In genomic region chr18:49479381-49480137, GRCh38 we compare ENCODE assay signal across 21 cellular contexts. TPM values are rescaled to one million over a fixed set of nuclear protein-coding genes. Genes with fewer than 3 reads are reported as not detected.
DNase-seq lines count a peak whose midpoint lies in the region; ATAC-seq, FAIRE-seq and TF ChIP-seq lines count a peak whose summit lies in the region.
"Had no signal": no experiment of that assay in that cellular context is flagged by ENCODE, and none has a peak within 500 bp of the region (broad histone marks: within the 10 kb centered on the region; RNA-seq: fewer than 3 reads in every experiment).

No MANE protein-coding gene starts in this region.

- no peak for TF ChIP-seq POLR2A in K562 (conservative IDR thresholded peaks at IDR 0.05)

- peak; percentile 23 for ATAC-seq in activated CD8-positive, alpha-beta memory T cell treated with anti-CD3 and anti-CD28 coated beads, Interleukin-2, amount 10 ng/mL, durations not matched to agents 7 days and 5 days
- ATAC-seq in K562, result peak; percentile 82
- ATAC-seq in naive thymus-derived CD8-positive, alpha-beta T cell, result no peak
- ATAC-seq: CD8-positive, alpha-beta T cell had no signal

- TF ChIP-seq CTCF in K562 (IDR thresholded peaks at IDR 0.05 in 2 of 3, conservative IDR thresholded peaks at IDR 0.05 in 1 of 3; ENCODE audit: insufficient read depth in 2 of 3, low read depth in 1 of 3, low read length in 3 of 3) (no peak), HFFc6 (IDR thresholded peaks at IDR 0.05) (no peak)

- H3K36me3 Mint-ChIP-seq in activated CD8-positive, alpha-beta memory T cell treated with anti-CD3 and anti-CD28 coated beads, Interleukin-2, amount 10 ng/mL, durations not matched to agents 7 days and 5 days, result peaks cover 24% of the 10 kb centered on the region
- H3K36me3 Mint-ChIP-seq in naive thymus-derived CD8-positive, alpha-beta T cell, result peaks cover 0 to 58% (median 11%) of the 10 kb centered on the region in 3 donors
- peaks cover 29% of the 10 kb centered on the region for H3K36me3 Mint-ChIP-seq in HFFc6 (ENCODE audit: low read depth)

- H3K79me2 ChIP-seq in K562 (ENCODE audit: control insufficient read depth, insufficient read depth, low read length), result peaks cover 5% of the 10 kb centered on the region; the same call in 2 of the 3 replicates
- no peaks in the 10 kb centered on the region for H3K79me2 ChIP-seq in trophoblast cell (ENCODE audit: control insufficient read depth, insufficient read depth, low read length, poor library complexity)

- no peaks in the 10 kb centered on the region for H4K20me1 ChIP-seq in K562 (replicated peaks; ENCODE audit: control insufficient read depth, insufficient read depth, low read length)

- no peak overlapping the region for H4K8ac ChIP-seq in trophoblast cell (ENCODE audit: low read depth, low read length)

- H3K9ac ChIP-seq in K562 (ENCODE audit: insufficient read depth in 1 of 2, low read depth in 2 of 2, low read length in 2 of 2) (peak overlapping the region; percentile 25 to 33; a peak in 2 of 4 replicates), trophoblast cell (ENCODE audit: low read length) (no peak overlapping the region)
- H3K9ac ChIP-seq: neural progenitor cell had no signal

- 17% methylated on average over 2 of the region's 5 CpGs for WGBS in K562 (ENCODE audit: insufficient coverage, low coverage, missing lambda C conversion rate)
- WGBS in trophoblast cell (ENCODE audit: extremely low coverage, insufficient coverage, insufficient read length), result no CpG with 5 or more reads among the region's 5 CpGs

- H3K4me3 Mint-ChIP-seq in activated CD8-positive, alpha-beta memory T cell treated with anti-CD3 and anti-CD28 coated beads, Interleukin-2, amount 10 ng/mL, durations not matched to agents 7 days and 5 days, result no peak overlapping the region
- no peak overlapping the region for H3K4me3 Mint-ChIP-seq in naive thymus-derived CD8-positive, alpha-beta T cell
- H3K4me3 Mint-ChIP-seq in HFFc6, result no peak overlapping the region
- H3K4me3 Mint-ChIP-seq: CD8-positive, alpha-beta T cell; neural progenitor cell had no signal

- CTCF ChIA-PET in activated CD8-positive, alpha-beta memory T cell treated with anti-CD3 and anti-CD28 coated beads, Interleukin-2, amount 10 ng/mL, durations not matched to agents 7 days and 5 days (lab: Charles Lee), result no interaction called here
- CTCF ChIA-PET in K562 (lab: Yijun Ruan, JAX; ENCODE audit: low intra/inter-chr PET ratio), result no interaction called here

- intact Hi-C loops in K562 (cut with micrococcal nuclease), result no loop called here

- H3K27ac ChIP-seq in K562 (ENCODE audit: extremely low read depth, low read depth, low read length) (peak overlapping the region; percentile 54; the same call in 2 of the 3 replicates), trophoblast cell (ENCODE audit: low read depth, low read length) (no peak overlapping the region)
- H3K27ac ChIP-seq: hepatocyte, neural progenitor cell, SJSA1 had no signal

- H3K27ac Mint-ChIP-seq in activated CD8-positive, alpha-beta memory T cell treated with anti-CD3 and anti-CD28 coated beads, Interleukin-2, amount 10 ng/mL, durations not matched to agents 7 days and 5 days, result no peak overlapping the region
- peak overlapping the region in 7 of 10 donors; percentile 1 to 87 (median 54) for H3K27ac Mint-ChIP-seq in naive thymus-derived CD8-positive, alpha-beta T cell
- no peak overlapping the region for H3K27ac Mint-ChIP-seq in HFFc6
- H3K27ac Mint-ChIP-seq: CD8-positive, alpha-beta T cell; neural progenitor cell had no signal

- no peak overlapping the region for H3K4ac ChIP-seq in trophoblast cell (ENCODE audit: low read depth, low read length)

- H4K12ac ChIP-seq in trophoblast cell (ENCODE audit: low read depth, low read length), result no peak overlapping the region

- no peak overlapping the region for H2BK5ac ChIP-seq in trophoblast cell (ENCODE audit: low read depth, low read length, poor library complexity)

- H3K4me2 ChIP-seq in K562 (ENCODE audit: insufficient read depth, low read length) (peak overlapping the region; percentile 41; the same call in 1 of the 2 replicates), trophoblast cell (ENCODE audit: low read length) (no peak overlapping the region)
- H3K4me2 ChIP-seq: hepatocyte, neural progenitor cell had no signal

- H3K14ac ChIP-seq in trophoblast cell (ENCODE audit: low read length), result no peak overlapping the region

- no peak for TF ChIP-seq RAD21 in K562 (CRISPR knock-in tag; conservative IDR thresholded peaks at IDR 0.05 in 1 of 2, IDR thresholded peaks at IDR 0.05 in 1 of 2)

- no peak overlapping the region for H2BK12ac ChIP-seq in trophoblast cell (ENCODE audit: low read length)

- no TSS peak for BruUV-seq in K562 (replicated peaks; lab: Mats Ljungman, UMichigan)

- H3K27me3 ChIP-seq in K562 (ENCODE audit: control insufficient read depth in 2 of 2, insufficient read depth in 2 of 2, low read length in 2 of 2), result no peaks in the 10 kb centered on the region
- no peaks in the 10 kb centered on the region for H3K27me3 ChIP-seq in trophoblast cell (ENCODE audit: insufficient read depth, low read length)
- H3K27me3 ChIP-seq: hepatocyte, neural progenitor cell, SJSA1 had no signal

- H3K9me3 Mint-ChIP-seq in activated CD8-positive, alpha-beta memory T cell treated with anti-CD3 and anti-CD28 coated beads, Interleukin-2, amount 10 ng/mL, durations not matched to agents 7 days and 5 days (ENCODE audit: low read depth), result no peaks in the 10 kb centered on the region
- no peaks in the 10 kb centered on the region for H3K9me3 Mint-ChIP-seq in naive thymus-derived CD8-positive, alpha-beta T cell
- H3K9me3 Mint-ChIP-seq in HFFc6, result no peaks in the 10 kb centered on the region
- H3K9me3 Mint-ChIP-seq: CD8-positive, alpha-beta T cell; neural progenitor cell had no signal

- peaks cover 35% of the 10 kb centered on the region; the same call in 2 of the 3 replicates for H3K36me3 ChIP-seq in K562 (ENCODE audit: control insufficient read depth, insufficient read depth, low read length)
- peaks cover 16 to 19% of the 10 kb centered on the region in 2 experiments for H3K36me3 ChIP-seq in trophoblast cell (ENCODE audit: control insufficient read depth in 1 of 2, insufficient read depth in 2 of 2, low read length in 2 of 2)

- FAIRE-seq in K562 (lab: Jason Lieb, UNC), result peak; percentile 62
- FAIRE-seq: GM18507, urothelium cell line had no signal

- H3K23ac ChIP-seq in trophoblast cell (ENCODE audit: low read length), result no peak overlapping the region

- no peak overlapping the region for H2BK120ac ChIP-seq in trophoblast cell (ENCODE audit: insufficient read depth, low read length, poor library complexity)

- peaks cover 0 to 19% of the 10 kb centered on the region in 2 experiments; a peak in 3 of 5 replicates for H3K4me1 ChIP-seq in K562 (replicated peaks in 1 of 2; ENCODE audit: control insufficient read depth in 2 of 2, insufficient read depth in 2 of 2, low read length in 2 of 2)
- H3K4me1 ChIP-seq in trophoblast cell (ENCODE audit: control insufficient read depth in 1 of 2, insufficient read depth in 2 of 2, low read length in 2 of 2), result no peaks in the 10 kb centered on the region
- H3K4me1 ChIP-seq: neural progenitor cell had no signal

- DNase-seq in activated CD8-positive, alpha-beta memory T cell treated with anti-CD3 and anti-CD28 coated beads, Interleukin-2, amount 10 ng/mL, durations not matched to agents 7 days and 5 days, result no peak
- no peak for DNase-seq in activated CD8-positive, alpha-beta memory T cell treated with anti-CD3 and anti-CD28 coated beads, Interleukin-2, amount 50 U/mL, for 4 hours
- DNase-seq in DMS53 treated with DMSO at 0.1 percent for 48 hours (lab: John Stamatoyannopoulos, UW; ENCODE audit: unreplicated experiment), result peak; percentile 27
- peak in 3 of 4 experiments; percentile 19 to 53 (median 32) for DNase-seq in K562 (ENCODE audit: extremely low read depth in 1 of 4, low spot score in 3 of 4)
- DNase-seq in naive thymus-derived CD8-positive, alpha-beta T cell, result no peak
- DNase-seq in NCI-H146 (lab: John Stamatoyannopoulos, UW), result no peak
- DNase-seq in trophoblast cell, result no peak
- no peak for DNase-seq in HFFc6
- DNase-seq: activated CD4-positive, alpha-beta T cell treated with anti-CD3 and anti-CD28 coated beads for 1 hour; activated T-cell treated with anti-CD3 and anti-CD28 coated beads for 4 hours; CD8-positive, alpha-beta T cell; effector CD4-positive, alpha-beta T cell; HCEC 1CT; Karpas-422; NCI-H1694; stimulated activated naive CD4-positive, alpha-beta T cell treated with Interleukin-2 at 50 U/mL for 16 hours had no signal

- peaks cover 18% of the 10 kb centered on the region for H3K4me1 Mint-ChIP-seq in activated CD8-positive, alpha-beta memory T cell treated with anti-CD3 and anti-CD28 coated beads, Interleukin-2, amount 10 ng/mL, durations not matched to agents 7 days and 5 days
- peaks cover 10 to 27% (median 23%) of the 10 kb centered on the region in 4 donors for H3K4me1 Mint-ChIP-seq in naive thymus-derived CD8-positive, alpha-beta T cell
- H3K4me1 Mint-ChIP-seq in HFFc6 (ENCODE audit: low read depth), result peaks cover 17% of the 10 kb centered on the region

- no peaks in the 10 kb centered on the region for H3K27me3 Mint-ChIP-seq in activated CD8-positive, alpha-beta memory T cell treated with anti-CD3 and anti-CD28 coated beads, Interleukin-2, amount 10 ng/mL, durations not matched to agents 7 days and 5 days
- H3K27me3 Mint-ChIP-seq in naive thymus-derived CD8-positive, alpha-beta T cell, result no peaks in the 10 kb centered on the region
- H3K27me3 Mint-ChIP-seq in HFFc6 (ENCODE audit: insufficient read depth), result no peaks in the 10 kb centered on the region; the same call in 1 of the 2 replicates

- in situ Hi-C loops in K562 (cut with MboI), result no loop called here

- POLR2A ChIA-PET in K562 (lab: Yijun Ruan, JAX), result interaction anchor here (1.8 kb wide), 1 partner anchor 9 kb away, joined by 4 read pairs; no protein-coding TSS in a partner anchor
- POLR2A ChIA-PET in naive thymus-derived CD8-positive, alpha-beta T cell (lab: Charles Lee), result no interaction called here

- H3K18ac ChIP-seq in trophoblast cell (ENCODE audit: low read length), result no peak overlapping the region

- H3K4me3 ChIP-seq in K562 (no peak overlapping the region), trophoblast cell (ENCODE audit: low read depth, low read length) (no peak overlapping the region)
- H3K4me3 ChIP-seq: hepatocyte, neural progenitor cell, SJSA1 had no signal

- H2AFZ ChIP-seq in K562 (ENCODE audit: low read depth, low read length), result no peak overlapping the region
- H2AFZ ChIP-seq in trophoblast cell (ENCODE audit: insufficient read depth, low read length, poor library complexity), result no peak overlapping the region
- H2AFZ ChIP-seq: hepatocyte, neural progenitor cell had no signal

- TF ChIP-seq EP300 in K562 (IDR thresholded peaks at IDR 0.05; ENCODE audit: low read length), result peak; percentile 19; the same call in 1 of the 2 replicates

- H3K9me3 ChIP-seq in K562 (replicated peaks; ENCODE audit: control insufficient read depth, insufficient read depth, low read depth, low read length) (no peaks in the 10 kb centered on the region), trophoblast cell (ENCODE audit: insufficient read depth, low read depth, low read length) (no peaks in the 10 kb centered on the region)

- H3K9me1 ChIP-seq in K562 (ENCODE audit: control insufficient read depth, insufficient read depth, low read length), result no peaks in the 10 kb centered on the region

- H4K91ac ChIP-seq in trophoblast cell (ENCODE audit: low read depth, low read length), result no peak overlapping the region

- no peaks in the 10 kb centered on the region for H3K79me1 ChIP-seq in trophoblast cell (ENCODE audit: low read length)

- H2AK5ac ChIP-seq in trophoblast cell (ENCODE audit: low read length), result no peak overlapping the region

RNA-seq across cellular contexts. Expression of gene C18orf32, which starts 7.5 kb away (rescaled TPM):
- 10 to 100 TPM; 15.2 to 22.3 TPM for total RNA-seq in activated CD8-positive, alpha-beta memory T cell treated with anti-CD3 and anti-CD28 coated beads, Interleukin-2, amount 10 ng/mL, durations not matched to agents 7 days and 5 days
- total RNA-seq in K562 (2011; cell fraction: chromatin; rRNA removed; ENCODE audit: low replicate concordance), result 5.0 and 10.9 TPM in 2 replicates
- total RNA-seq in K562 (2011; cell fraction: nucleolus; rRNA removed), result 4.2 and 5.0 TPM in 2 replicates
- 6.8 and 14.1 TPM in 2 replicates for total RNA-seq in K562 (2011; cell fraction: nucleoplasm; rRNA removed)
- total RNA-seq in K562 (2014; rRNA removed) (8.5 and 9.6 TPM in 2 replicates), K562 (2014; rRNA removed; fragmentation: Illumina TruSeq; extraction: Trizol) (20.1 and 25.8 TPM in 2 replicates), K562 (2015; rRNA removed; fragmentation: Illumina TruSeq; extraction: Trizol) (10.5 and 14.3 TPM in 2 replicates), K562 (2021) (20.4 and 23.2 TPM in 2 replicates)
- polyA plus RNA-seq in K562 (2011; rRNA removed) (11.5 and 18.7 TPM in 2 replicates), K562 (2014; fragmentation: Illumina TruSeq; extraction: Trizol) (17.6 and 21.2 TPM in 2 replicates), K562 (2014; fragmentation: Nextera tagmentation; extraction: Ambion mirVana) (10 to 100 TPM; 30.1 to 35.0 TPM), K562 (2014; rRNA removed) (28.8 and 32.5 TPM in 2 replicates)
- polyA plus RNA-seq in K562 (2011; cell fraction: cytosol; rRNA removed), result 10.0 and 11.9 TPM in 2 replicates
- 3.9 and 6.2 TPM in 2 replicates for polyA plus RNA-seq in K562 (2011; cell fraction: nucleus; rRNA removed)
- 12.6 and 22.2 TPM in 2 replicates for polyA plus RNA-seq in K562 (2012)
- 1.6 and 2.2 TPM in 2 replicates for polyA minus RNA-seq in K562 (2011; rRNA and poly(A)+ RNA removed)
- 2.4 and 4.2 TPM in 2 replicates for polyA minus RNA-seq in K562 (2011; cell fraction: cytosol; rRNA and poly(A)+ RNA removed)
- polyA minus RNA-seq in K562 (2011; cell fraction: nucleus; rRNA and poly(A)+ RNA removed), result 1.5 and 3.1 TPM in 2 replicates
- total RNA-seq in naive thymus-derived CD8-positive, alpha-beta T cell, result 10 to 100 TPM; 43.3 to 57.3 TPM
- 10 to 100 TPM; 64.3 to 82.2 (median 67.1) TPM for polyA plus RNA-seq in naive thymus-derived CD8-positive, alpha-beta T cell
- polyA plus RNA-seq in trophoblast cell (2013), result 54.6 and 59.3 TPM in 2 replicates
- total RNA-seq in HFFc6 (2021; fragmentation: NEBNext Ultra II Directional; extraction: Animal tissue kit (Norgen Biotek cat#: 25700)), result 10 to 100 TPM; 29.8 to 44.5 (median 32.4) TPM

RNA-seq across cellular contexts. Expression of gene RPL17, which starts 12.7 kb away (rescaled TPM):
- 1,000 to 10,000 TPM; 1,233 to 1,399 TPM for total RNA-seq in activated CD8-positive, alpha-beta memory T cell treated with anti-CD3 and anti-CD28 coated beads, Interleukin-2, amount 10 ng/mL, durations not matched to agents 7 days and 5 days
- 447 and 823 TPM in 2 replicates for total RNA-seq in K562 (2011; cell fraction: chromatin; rRNA removed; ENCODE audit: low replicate concordance)
- 475 and 541 TPM in 2 replicates for total RNA-seq in K562 (2011; cell fraction: nucleolus; rRNA removed)
- total RNA-seq in K562 (2011; cell fraction: nucleoplasm; rRNA removed), result 825 and 1,264 TPM in 2 replicates
- total RNA-seq in K562 (2014; rRNA removed), result 1,802 and 1,882 TPM in 2 replicates
- total RNA-seq in K562 (2014; rRNA removed; fragmentation: Illumina TruSeq; extraction: Trizol), result 2,908 and 3,069 TPM in 2 replicates
- total RNA-seq in K562 (2015; rRNA removed; fragmentation: Illumina TruSeq; extraction: Trizol), result 2,586 and 2,715 TPM in 2 replicates
- total RNA-seq in K562 (2021), result 1,616 and 1,743 TPM in 2 replicates
- 3,820 and 3,853 TPM in 2 replicates for polyA plus RNA-seq in K562 (2011; rRNA removed)
- polyA plus RNA-seq in K562 (2011; cell fraction: cytosol; rRNA removed), result 1,711 and 3,017 TPM in 2 replicates
- 903 and 1,882 TPM in 2 replicates for polyA plus RNA-seq in K562 (2011; cell fraction: nucleus; rRNA removed)
- 3,078 and 3,615 TPM in 2 replicates for polyA plus RNA-seq in K562 (2012)
- polyA plus RNA-seq in K562 (2014; fragmentation: Illumina TruSeq; extraction: Trizol), result 2,347 and 2,369 TPM in 2 replicates
- 1,000 to 10,000 TPM; 1,742 to 1,931 TPM for polyA plus RNA-seq in K562 (2014; fragmentation: Nextera tagmentation; extraction: Ambion mirVana)
- polyA plus RNA-seq in K562 (2014; rRNA removed), result 2,595 and 2,810 TPM in 2 replicates
- polyA minus RNA-seq in K562 (2011; rRNA and poly(A)+ RNA removed), result 1,907 and 2,118 TPM in 2 replicates
- 464 and 522 TPM in 2 replicates for polyA minus RNA-seq in K562 (2011; cell fraction: cytosol; rRNA and poly(A)+ RNA removed)
- polyA minus RNA-seq in K562 (2011; cell fraction: nucleus; rRNA and poly(A)+ RNA removed), result 222 and 477 TPM in 2 replicates
- 1,000 to 10,000 TPM; 2,176 to 2,255 TPM for total RNA-seq in naive thymus-derived CD8-positive, alpha-beta T cell
- polyA plus RNA-seq in naive thymus-derived CD8-positive, alpha-beta T cell, result 1,000 to 10,000 TPM; 2,216 to 2,427 (median 2,221) TPM
- 3,507 and 3,728 TPM in 2 replicates for polyA plus RNA-seq in trophoblast cell (2013)
- total RNA-seq in HFFc6 (2021; fragmentation: NEBNext Ultra II Directional; extraction: Animal tissue kit (Norgen Biotek cat#: 25700)), result 1,000 to 10,000 TPM; 1,721 to 1,851 (median 1,752) TPM

RNA-seq across cellular contexts. Expression of gene DYM, which starts 19.1 kb away (rescaled TPM):
- 10 to 100 TPM; 65.8 to 78.3 TPM for total RNA-seq in activated CD8-positive, alpha-beta memory T cell treated with anti-CD3 and anti-CD28 coated beads, Interleukin-2, amount 10 ng/mL, durations not matched to agents 7 days and 5 days
- 77.7 and 126 TPM in 2 replicates for total RNA-seq in K562 (2011; cell fraction: chromatin; rRNA removed; ENCODE audit: low replicate concordance)
- 56.0 and 58.8 TPM in 2 replicates for total RNA-seq in K562 (2011; cell fraction: nucleolus; rRNA removed)
- total RNA-seq in K562 (2011; cell fraction: nucleoplasm; rRNA removed), result 42.7 and 53.3 TPM in 2 replicates
- total RNA-seq in K562 (2014; rRNA removed) (29.4 and 51.0 TPM in 2 replicates), K562 (2014; rRNA removed; fragmentation: Illumina TruSeq; extraction: Trizol) (23.9 and 29.3 TPM in 2 replicates), K562 (2015; rRNA removed; fragmentation: Illumina TruSeq; extraction: Trizol) (22.3 and 28.7 TPM in 2 replicates), K562 (2021) (40.3 and 42.4 TPM in 2 replicates)
- polyA plus RNA-seq in K562 (2011; rRNA removed) (60.0 and 66.2 TPM in 2 replicates), K562 (2014; fragmentation: Illumina TruSeq; extraction: Trizol) (18.3 and 22.5 TPM in 2 replicates), K562 (2014; fragmentation: Nextera tagmentation; extraction: Ambion mirVana) (1 to 10 TPM; 5.2 to 8.4 TPM), K562 (2014; rRNA removed) (18.9 and 23.3 TPM in 2 replicates)
- polyA plus RNA-seq in K562 (2011; cell fraction: cytosol; rRNA removed), result 23.0 and 31.2 TPM in 2 replicates
- 27.0 and 29.3 TPM in 2 replicates for polyA plus RNA-seq in K562 (2011; cell fraction: nucleus; rRNA removed)
- 18.6 and 57.1 TPM in 2 replicates for polyA plus RNA-seq in K562 (2012)
- polyA minus RNA-seq in K562 (2011; rRNA and poly(A)+ RNA removed), result 64.2 and 82.7 TPM in 2 replicates
- 32.9 and 33.6 TPM in 2 replicates for polyA minus RNA-seq in K562 (2011; cell fraction: cytosol; rRNA and poly(A)+ RNA removed)
- 81.0 and 89.4 TPM in 2 replicates for polyA minus RNA-seq in K562 (2011; cell fraction: nucleus; rRNA and poly(A)+ RNA removed)
- total RNA-seq in naive thymus-derived CD8-positive, alpha-beta T cell, result 10 to 100 TPM; 55.9 to 63.5 TPM
- 10 to 100 TPM; 26.6 to 35.6 (median 33.5) TPM for polyA plus RNA-seq in naive thymus-derived CD8-positive, alpha-beta T cell
- polyA plus RNA-seq in trophoblast cell (2013), result 55.4 and 55.9 TPM in 2 replicates
- 10 to 100 TPM; 31.2 to 46.6 (median 40.8) TPM for total RNA-seq in HFFc6 (2021; fragmentation: NEBNext Ultra II Directional; extraction: Animal tissue kit (Norgen Biotek cat#: 25700))

Comparison
In these comparisons a context has a peak if more than half of its experiments do, and no peak if none do; other contexts are left out.
1. ATAC-seq: peak in activated CD8-positive, alpha-beta memory T cell treated with anti-CD3 and anti-CD28 coated beads, Interleukin-2, amount 10 ng/mL, durations not matched to agents 7 days and 5 days (single experiment) and K562 (single experiment); none in naive thymus-derived CD8-positive, alpha-beta T cell (0 of 2).
2. DNase-seq: peak in DMS53 treated with DMSO at 0.1 percent for 48 hours (single experiment) and K562 (3 of 4); none in activated CD8-positive, alpha-beta memory T cell treated with anti-CD3 and anti-CD28 coated beads, Interleukin-2, amount 10 ng/mL, durations not matched to agents 7 days and 5 days (single experiment), activated CD8-positive, alpha-beta memory T cell treated with anti-CD3 and anti-CD28 coated beads, Interleukin-2, amount 50 U/mL, for 4 hours (single experiment), naive thymus-derived CD8-positive, alpha-beta T cell (0 of 10), NCI-H146 (single experiment), trophoblast cell (0 of 2) and HFFc6 (single experiment).
3. H3K27ac Mint-ChIP-seq: peak in naive thymus-derived CD8-positive, alpha-beta T cell (7 of 10); none in activated CD8-positive, alpha-beta memory T cell treated with anti-CD3 and anti-CD28 coated beads, Interleukin-2, amount 10 ng/mL, durations not matched to agents 7 days and 5 days (single experiment) and HFFc6 (single experiment).